In genomic region chr3:56556908-56557814, GRCh38 we compare ENCODE assay signal across 8 cellular contexts. TPM values are rescaled to one million over a fixed set of nuclear protein-coding genes. Genes with fewer than 3 reads are reported as not detected.
DNase-seq lines count a peak whose midpoint lies in the region; ATAC-seq and TF ChIP-seq lines count a peak whose summit lies in the region.

TSS of gene CCDC66 (plus strand) at chr3:56557175. CDS start at chr3:56557243, 68 bp downstream.

- H3K4me1 ChIP-seq in prostate gland (replicated peaks), result no peaks in the 10 kb centered on the region
- no peaks in the 10 kb centered on the region for H3K4me1 ChIP-seq in urinary bladder (ENCODE audit: insufficient read depth)

- peak in 3 of 4 experiments; percentile 32 to 63 (median 55) for TF ChIP-seq CTCF in prostate gland (IDR thresholded peaks at IDR 0.05)

- DNase-seq in NCI-H146 treated with DMSO at 0.1 percent for 48 hours (lab: John Stamatoyannopoulos, UW; ENCODE audit: unreplicated experiment), result peak; percentile 77
- DNase-seq in amniotic stem cell (lab: John Stamatoyannopoulos, UW), result peak; percentile 86
- peak; percentile 97 for DNase-seq in left ventricle myocardium superior
- DNase-seq in prostate gland (ENCODE audit: low spot score), result peak; percentile 93

- intact Hi-C loops in T-helper 1 cell treated with Interleukin-12 subunit alpha and Interleukin-12 subunit beta and Interleukin-4 antibody, amounts not matched to agents 30 ng/mL and 1 ng/mL, for 36 hours (cut with micrococcal nuclease), result loop anchor here (1.0 to 5.0 kb wide), 13 partner anchors 36 to 1680 kb away; partner anchors contain the start of genes ABHD6, APPL1 and ARF4
- intact Hi-C loops in left ventricle myocardium superior (cut with micrococcal nuclease), result no loop called here
- intact Hi-C loops in prostate gland (cut with DNase I), result no loop called here

- peak within 1 kb of the TSS; percentile 71 to 78 for H3K27ac ChIP-seq in prostate gland
- H3K27ac ChIP-seq in urinary bladder (ENCODE audit: low read depth), result peak within 1 kb of the TSS; percentile 90

- H3K4me3 ChIP-seq in prostate gland (peak within 1 kb of the TSS; percentile 46 to 68), urinary bladder (ENCODE audit: low read depth, low read length) (peak within 1 kb of the TSS; percentile 57)

- under 1% methylated on average over 51 of the region's 54 CpGs for whole genome bisulfite sequencing in prostate gland
- under 1% methylated on average over 54 of the region's 54 CpGs for WGBS in urinary bladder

- H3K36me3 ChIP-seq in prostate gland (no peaks in the 10 kb centered on the region), urinary bladder (ENCODE audit: insufficient read depth) (no peaks in the 10 kb centered on the region)

- H3K27me3 ChIP-seq in prostate gland (replicated peaks; ENCODE audit: insufficient read depth), result no peaks in the 10 kb centered on the region

- no peaks in the 10 kb centered on the region for H3K9me3 ChIP-seq in prostate gland

- peak; percentile 99 for ATAC-seq in HG02884 (IDR thresholded peaks at IDR 0.05; ENCODE audit: unreplicated experiment)
- ATAC-seq in left ventricle myocardium superior, result peak; percentile 100

- TF ChIP-seq POLR2A in GM15510 (IDR thresholded peaks at IDR 0.05; ENCODE audit: borderline replicate concordance, extremely low read depth, insufficient read length), result peak; percentile 90
- peak; percentile 63 for TF ChIP-seq POLR2A in prostate gland (IDR thresholded peaks at IDR 0.05)

RNA-seq across cellular contexts. Expression of gene CCDC66, which starts in this region (rescaled TPM):
- 37.0 and 39.6 TPM in 2 replicates for total RNA-seq in T-helper 1 cell treated with Interleukin-12 subunit alpha and Interleukin-12 subunit beta and Interleukin-4 antibody, amounts not matched to agents 30 ng/mL and 1 ng/mL, for 36 hours
- total RNA-seq in left ventricle myocardium superior (12.4 TPM), prostate gland (10 to 100 TPM; 12.3 to 34.4 TPM), urinary bladder (91.0 TPM)
- polyA plus RNA-seq in urinary bladder, result 9.2 TPM

Comparison
In these comparisons a context has a peak if more than half of its experiments do, and no peak if none do; other contexts are left out.
1. Peak in every context shown above with its lines: DNase-seq, ATAC-seq, H3K4me3 ChIP-seq and H3K27ac ChIP-seq.